In the genomic region with DNA sequence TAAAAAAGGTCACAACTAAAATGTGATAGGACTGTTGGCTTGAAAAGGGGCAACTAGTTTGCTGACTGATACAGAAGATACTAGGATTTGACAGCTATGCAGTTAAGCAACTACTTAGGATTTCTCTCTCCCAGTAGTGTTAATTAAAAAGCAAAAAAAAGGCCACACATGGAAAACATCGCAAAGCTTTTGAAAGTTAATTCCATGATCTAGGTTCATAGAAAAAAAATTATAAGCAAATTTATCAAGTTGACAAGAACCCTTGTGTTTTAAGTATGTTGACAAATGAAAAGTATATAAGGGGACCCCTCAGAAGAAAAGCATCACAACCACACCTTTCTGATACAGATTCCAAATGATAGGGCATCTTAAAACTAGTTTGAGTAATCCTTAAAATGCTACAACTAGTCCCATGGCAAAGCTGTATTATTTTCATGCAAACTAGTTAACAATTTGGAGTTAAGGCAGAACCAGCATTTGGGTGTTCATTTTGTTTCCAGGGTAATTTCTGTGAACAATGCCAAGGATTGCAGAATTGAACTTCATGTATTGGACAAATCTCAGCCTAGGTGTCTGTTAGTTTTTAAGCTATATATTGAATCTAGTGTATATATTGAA, we compare ENCODE assay signal across 1 cellular context.
TF ChIP-seq lines count a peak whose summit lies in the region.

No MANE protein-coding gene starts in this region.

TF ChIP-seq in HCT116, 20 proteins besides CTCF, POLR2A, EP300 and RAD21:
- TF ChIP-seq SIN3A (IDR thresholded peaks at IDR 0.05; ENCODE audit: low read depth), result peak; percentile 12; the same call in 1 of the 2 replicates
- peak; percentile 65 for TF ChIP-seq POLR2AphosphoS5 (IDR thresholded peaks at IDR 0.05; ENCODE audit: low read depth, low read length)
- no peak for TF ChIP-seq SP1 (IDR thresholded peaks at IDR 0.05; ENCODE audit: low read depth)
- TF ChIP-seq EGR1 (IDR thresholded peaks at IDR 0.05; ENCODE audit: low read depth), result 0 out of 2 replicates have a peak, but pooled peaks have one; percentile 22
